ENCODE assay signal across 8 cellular contexts in genomic region chr11:128734439-128735224, GRCh38. TPM values are rescaled to one million over a fixed set of nuclear protein-coding genes. Genes with fewer than 3 reads are reported as not detected.
DNase-seq lines count a peak whose midpoint lies in the region; ATAC-seq, FAIRE-seq and TF ChIP-seq lines count a peak whose summit lies in the region.

No MANE protein-coding gene starts in this region.

- H3F3A ChIP-seq in OCI-LY1 (ENCODE audit: insufficient read depth, low read length): no peaks in the 10 kb centered on the region

- H3K27me3 ChIP-seq in OCI-LY1 (ENCODE audit: insufficient read depth, low read length) (no peaks in the 10 kb centered on the region), lower lobe of right lung (ENCODE audit: low read depth) (no peaks in the 10 kb centered on the region)

- H3K9me3 ChIP-seq in OCI-LY1 (ENCODE audit: low read length) (no peaks in the 10 kb centered on the region), lower lobe of right lung (no peaks in the 10 kb centered on the region)

- peak overlapping the region; percentile 78 for H3K4me2 ChIP-seq in OCI-LY1 (ENCODE audit: low read length)

- H2AFZ ChIP-seq in OCI-LY1 (ENCODE audit: low read length): no peak overlapping the region

- H4K20me1 ChIP-seq in OCI-LY1 (ENCODE audit: insufficient read depth, low read length): no peaks in the 10 kb centered on the region

- peak; percentile 40 for ATAC-seq in HG02588 (IDR thresholded peaks at IDR 0.05; ENCODE audit: unreplicated experiment)
- ATAC-seq in lower lobe of right lung: peak; percentile 69 to 79
- no peak for ATAC-seq in HG02870 (IDR thresholded peaks at IDR 0.05; ENCODE audit: unreplicated experiment)
- no peak for ATAC-seq in GM18868 (IDR thresholded peaks at IDR 0.05; ENCODE audit: unreplicated experiment)

- H3K79me2 ChIP-seq in OCI-LY1 (ENCODE audit: insufficient read depth, low read length): peaks cover 34% of the 10 kb centered on the region

- intact Hi-C loops in lower lobe of right lung (cut with DNase I): no loop called here

- H3K27ac ChIP-seq in OCI-LY1 (ENCODE audit: low read depth, low read length, poor library complexity, severe bottlenecking) (peak overlapping the region; percentile 99), lower lobe of right lung (peak overlapping the region; percentile 19)

- peak; percentile 100 for FAIRE-seq in GM12892 (lab: Jason Lieb, UNC)

- H3K36me3 ChIP-seq in OCI-LY1 (ENCODE audit: insufficient read depth, low read length) (no peaks in the 10 kb centered on the region), lower lobe of right lung (no peaks in the 10 kb centered on the region)

- H3K4me3 ChIP-seq in OCI-LY1 (ENCODE audit: low read depth, low read length, poor library complexity, severe bottlenecking) (peak overlapping the region; percentile 49), lower lobe of right lung (no peak overlapping the region)

- peak overlapping the region; percentile 77 for H3K9ac ChIP-seq in OCI-LY1 (ENCODE audit: low read length)

- no peaks in the 10 kb centered on the region for H3K9me2 ChIP-seq in OCI-LY1 (ENCODE audit: low read depth, low read length)

- peak; percentile 60 for TF ChIP-seq POLR2A in GM12892 (IDR thresholded peaks at IDR 0.05; ENCODE audit: low read depth, low read length)

- TF ChIP-seq CTCF in OCI-LY1 (IDR thresholded peaks at IDR 0.05; ENCODE audit: low read length): no peak
- TF ChIP-seq CTCF in lower lobe of right lung (IDR thresholded peaks at IDR 0.05): no peak

- no peak for DNase-seq in GM12892 (ENCODE audit: insufficient read length)
- peak; percentile 78 for DNase-seq in lower lobe of right lung
- no peak for DNase-seq in dedifferentiated amniotic fluid mesenchymal stem cell (ENCODE audit: extremely low spot score)
- DNase-seq in Kasumi-1 (lab: John Stamatoyannopoulos, UW): no peak

- H3K4me1 ChIP-seq in OCI-LY1 (ENCODE audit: insufficient read depth, low read length, severe bottlenecking): peaks cover 100% of the 10 kb centered on the region
- H3K4me1 ChIP-seq in lower lobe of right lung: peaks cover 93% of the 10 kb centered on the region

RNA-seq across cellular contexts. Expression of gene FLI1, which starts 40.8 kb away (rescaled TPM):
- 30.8 TPM for polyA plus RNA-seq in GM12892 (2012; ENCODE audit: missing spikeins)
- total RNA-seq in lower lobe of right lung: 64.2 TPM

Comparison
In these comparisons a context has a peak if more than half of its experiments do, and no peak if none do; other contexts are left out.
1. ATAC-seq: peak in HG02588 (single experiment) and lower lobe of right lung (2 of 2); none in HG02870 (single experiment) and GM18868 (single experiment).